1 cellular context compared by ENCODE assay signal in the genomic region with DNA sequence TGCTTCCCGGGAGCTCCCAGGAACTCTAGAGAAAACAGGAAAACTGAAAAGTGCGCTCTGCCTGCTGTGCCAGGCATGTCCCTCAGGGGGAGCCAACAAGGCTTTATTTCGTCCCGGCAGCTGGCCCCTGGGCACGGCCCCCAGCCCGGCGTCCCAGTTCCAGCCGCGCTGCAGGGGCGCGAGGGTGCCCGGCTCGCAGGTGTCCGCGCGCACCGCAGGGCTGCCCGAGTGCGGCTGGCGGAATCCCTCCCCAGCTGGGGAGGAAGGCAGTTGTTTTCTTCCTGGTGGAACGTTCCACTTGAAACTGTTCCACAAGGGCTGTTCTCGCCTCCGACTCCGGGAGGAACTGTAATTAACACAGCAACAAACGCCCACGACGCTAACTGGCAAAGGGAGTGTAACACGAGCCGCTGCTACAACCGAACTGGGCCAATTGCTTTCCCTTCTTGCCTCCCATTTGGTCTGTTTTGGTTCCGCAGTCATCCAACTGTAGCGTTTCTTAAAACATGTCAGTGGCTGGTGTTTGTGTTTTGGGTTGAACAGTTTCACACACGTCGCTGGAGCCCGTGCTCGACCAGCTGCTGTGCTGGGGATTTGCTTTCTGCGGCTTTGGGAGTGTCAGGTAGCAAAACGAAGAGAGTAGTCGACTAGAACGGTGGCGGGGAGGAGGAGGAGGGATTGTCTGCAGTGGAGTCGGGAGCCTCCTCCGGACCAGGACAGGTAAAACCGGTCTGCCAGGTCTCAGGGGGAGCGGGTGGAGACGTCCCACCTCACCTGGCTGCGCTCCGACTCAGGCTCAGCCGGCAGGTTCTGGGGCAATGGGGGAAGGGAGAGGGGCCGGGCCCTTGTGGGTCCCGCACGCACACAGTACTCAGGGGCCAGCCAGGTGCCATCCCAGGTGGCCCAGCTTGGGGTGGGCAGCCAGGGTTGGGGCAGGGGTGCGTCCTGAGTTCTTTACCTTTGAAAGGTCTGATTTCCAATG.
TF ChIP-seq lines count a peak whose summit lies in the region.

No MANE protein-coding gene starts in this region.

TF ChIP-seq in K562, 482 proteins besides CTCF, POLR2A, EP300 and RAD21 (continued from another document and continues in another):
- TF ChIP-seq, protein P1, sequence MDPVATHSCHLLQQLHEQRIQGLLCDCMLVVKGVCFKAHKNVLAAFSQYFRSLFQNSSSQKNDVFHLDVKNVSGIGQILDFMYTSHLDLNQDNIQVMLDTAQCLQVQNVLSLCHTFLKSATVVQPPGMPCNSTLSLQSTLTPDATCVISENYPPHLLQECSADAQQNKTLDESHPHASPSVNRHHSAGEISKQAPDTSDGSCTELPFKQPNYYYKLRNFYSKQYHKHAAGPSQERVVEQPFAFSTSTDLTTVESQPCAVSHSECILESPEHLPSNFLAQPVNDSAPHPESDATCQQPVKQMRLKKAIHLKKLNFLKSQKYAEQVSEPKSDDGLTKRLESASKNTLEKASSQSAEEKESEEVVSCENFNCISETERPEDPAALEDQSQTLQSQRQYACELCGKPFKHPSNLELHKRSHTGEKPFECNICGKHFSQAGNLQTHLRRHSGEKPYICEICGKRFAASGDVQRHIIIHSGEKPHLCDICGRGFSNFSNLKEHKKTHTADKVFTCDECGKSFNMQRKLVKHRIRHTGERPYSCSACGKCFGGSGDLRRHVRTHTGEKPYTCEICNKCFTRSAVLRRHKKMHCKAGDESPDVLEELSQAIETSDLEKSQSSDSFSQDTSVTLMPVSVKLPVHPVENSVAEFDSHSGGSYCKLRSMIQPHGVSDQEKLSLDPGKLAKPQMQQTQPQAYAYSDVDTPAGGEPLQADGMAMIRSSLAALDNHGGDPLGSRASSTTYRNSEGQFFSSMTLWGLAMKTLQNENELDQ (CRISPR knock-in tag; IDR thresholded peaks at IDR 0.05; ENCODE audit: borderline replicate concordance) = no peak
- TF ChIP-seq L3MBTL2 (IDR thresholded peaks at IDR 0.05) = peak; percentile 69
- no peak for TF ChIP-seq ZNF830 (CRISPR knock-in tag; IDR thresholded peaks at IDR 0.05)
- TF ChIP-seq PPARD (CRISPR knock-in tag; IDR thresholded peaks at IDR 0.05) = no peak
- TF ChIP-seq ATF1 (CRISPR knock-in tag; IDR thresholded peaks at IDR 0.05) = no peak
- no peak; the same call in 1 of the 2 replicates for TF ChIP-seq ATF1 (tag; IDR thresholded peaks at IDR 0.05)
- TF ChIP-seq STAG1 (CRISPR knock-in tag; IDR thresholded peaks at IDR 0.05; ENCODE audit: borderline replicate concordance) = 0 out of 2 replicates have a peak, but pooled peaks have one; percentile 8
- no peak for TF ChIP-seq SPI1 (IDR thresholded peaks at IDR 0.05; ENCODE audit: borderline replicate concordance, low read depth, low read length)
- no peak for TF ChIP-seq ZNF274 (IDR thresholded peaks at IDR 0.05; ENCODE audit: borderline replicate concordance, low read depth, low read length)
- TF ChIP-seq ZHX1 (conservative IDR thresholded peaks at IDR 0.05; ENCODE audit: low read length) = no peak
- no peak for TF ChIP-seq SMARCB1 (IDR thresholded peaks at IDR 0.05; ENCODE audit: insufficient read length, low read depth)
- no peak for TF ChIP-seq SMARCA4 (IDR thresholded peaks at IDR 0.05)
- no peak for TF ChIP-seq BRD9 (IDR thresholded peaks at IDR 0.05; ENCODE audit: low read depth, partially characterized antibody)
- TF ChIP-seq, protein P2, sequence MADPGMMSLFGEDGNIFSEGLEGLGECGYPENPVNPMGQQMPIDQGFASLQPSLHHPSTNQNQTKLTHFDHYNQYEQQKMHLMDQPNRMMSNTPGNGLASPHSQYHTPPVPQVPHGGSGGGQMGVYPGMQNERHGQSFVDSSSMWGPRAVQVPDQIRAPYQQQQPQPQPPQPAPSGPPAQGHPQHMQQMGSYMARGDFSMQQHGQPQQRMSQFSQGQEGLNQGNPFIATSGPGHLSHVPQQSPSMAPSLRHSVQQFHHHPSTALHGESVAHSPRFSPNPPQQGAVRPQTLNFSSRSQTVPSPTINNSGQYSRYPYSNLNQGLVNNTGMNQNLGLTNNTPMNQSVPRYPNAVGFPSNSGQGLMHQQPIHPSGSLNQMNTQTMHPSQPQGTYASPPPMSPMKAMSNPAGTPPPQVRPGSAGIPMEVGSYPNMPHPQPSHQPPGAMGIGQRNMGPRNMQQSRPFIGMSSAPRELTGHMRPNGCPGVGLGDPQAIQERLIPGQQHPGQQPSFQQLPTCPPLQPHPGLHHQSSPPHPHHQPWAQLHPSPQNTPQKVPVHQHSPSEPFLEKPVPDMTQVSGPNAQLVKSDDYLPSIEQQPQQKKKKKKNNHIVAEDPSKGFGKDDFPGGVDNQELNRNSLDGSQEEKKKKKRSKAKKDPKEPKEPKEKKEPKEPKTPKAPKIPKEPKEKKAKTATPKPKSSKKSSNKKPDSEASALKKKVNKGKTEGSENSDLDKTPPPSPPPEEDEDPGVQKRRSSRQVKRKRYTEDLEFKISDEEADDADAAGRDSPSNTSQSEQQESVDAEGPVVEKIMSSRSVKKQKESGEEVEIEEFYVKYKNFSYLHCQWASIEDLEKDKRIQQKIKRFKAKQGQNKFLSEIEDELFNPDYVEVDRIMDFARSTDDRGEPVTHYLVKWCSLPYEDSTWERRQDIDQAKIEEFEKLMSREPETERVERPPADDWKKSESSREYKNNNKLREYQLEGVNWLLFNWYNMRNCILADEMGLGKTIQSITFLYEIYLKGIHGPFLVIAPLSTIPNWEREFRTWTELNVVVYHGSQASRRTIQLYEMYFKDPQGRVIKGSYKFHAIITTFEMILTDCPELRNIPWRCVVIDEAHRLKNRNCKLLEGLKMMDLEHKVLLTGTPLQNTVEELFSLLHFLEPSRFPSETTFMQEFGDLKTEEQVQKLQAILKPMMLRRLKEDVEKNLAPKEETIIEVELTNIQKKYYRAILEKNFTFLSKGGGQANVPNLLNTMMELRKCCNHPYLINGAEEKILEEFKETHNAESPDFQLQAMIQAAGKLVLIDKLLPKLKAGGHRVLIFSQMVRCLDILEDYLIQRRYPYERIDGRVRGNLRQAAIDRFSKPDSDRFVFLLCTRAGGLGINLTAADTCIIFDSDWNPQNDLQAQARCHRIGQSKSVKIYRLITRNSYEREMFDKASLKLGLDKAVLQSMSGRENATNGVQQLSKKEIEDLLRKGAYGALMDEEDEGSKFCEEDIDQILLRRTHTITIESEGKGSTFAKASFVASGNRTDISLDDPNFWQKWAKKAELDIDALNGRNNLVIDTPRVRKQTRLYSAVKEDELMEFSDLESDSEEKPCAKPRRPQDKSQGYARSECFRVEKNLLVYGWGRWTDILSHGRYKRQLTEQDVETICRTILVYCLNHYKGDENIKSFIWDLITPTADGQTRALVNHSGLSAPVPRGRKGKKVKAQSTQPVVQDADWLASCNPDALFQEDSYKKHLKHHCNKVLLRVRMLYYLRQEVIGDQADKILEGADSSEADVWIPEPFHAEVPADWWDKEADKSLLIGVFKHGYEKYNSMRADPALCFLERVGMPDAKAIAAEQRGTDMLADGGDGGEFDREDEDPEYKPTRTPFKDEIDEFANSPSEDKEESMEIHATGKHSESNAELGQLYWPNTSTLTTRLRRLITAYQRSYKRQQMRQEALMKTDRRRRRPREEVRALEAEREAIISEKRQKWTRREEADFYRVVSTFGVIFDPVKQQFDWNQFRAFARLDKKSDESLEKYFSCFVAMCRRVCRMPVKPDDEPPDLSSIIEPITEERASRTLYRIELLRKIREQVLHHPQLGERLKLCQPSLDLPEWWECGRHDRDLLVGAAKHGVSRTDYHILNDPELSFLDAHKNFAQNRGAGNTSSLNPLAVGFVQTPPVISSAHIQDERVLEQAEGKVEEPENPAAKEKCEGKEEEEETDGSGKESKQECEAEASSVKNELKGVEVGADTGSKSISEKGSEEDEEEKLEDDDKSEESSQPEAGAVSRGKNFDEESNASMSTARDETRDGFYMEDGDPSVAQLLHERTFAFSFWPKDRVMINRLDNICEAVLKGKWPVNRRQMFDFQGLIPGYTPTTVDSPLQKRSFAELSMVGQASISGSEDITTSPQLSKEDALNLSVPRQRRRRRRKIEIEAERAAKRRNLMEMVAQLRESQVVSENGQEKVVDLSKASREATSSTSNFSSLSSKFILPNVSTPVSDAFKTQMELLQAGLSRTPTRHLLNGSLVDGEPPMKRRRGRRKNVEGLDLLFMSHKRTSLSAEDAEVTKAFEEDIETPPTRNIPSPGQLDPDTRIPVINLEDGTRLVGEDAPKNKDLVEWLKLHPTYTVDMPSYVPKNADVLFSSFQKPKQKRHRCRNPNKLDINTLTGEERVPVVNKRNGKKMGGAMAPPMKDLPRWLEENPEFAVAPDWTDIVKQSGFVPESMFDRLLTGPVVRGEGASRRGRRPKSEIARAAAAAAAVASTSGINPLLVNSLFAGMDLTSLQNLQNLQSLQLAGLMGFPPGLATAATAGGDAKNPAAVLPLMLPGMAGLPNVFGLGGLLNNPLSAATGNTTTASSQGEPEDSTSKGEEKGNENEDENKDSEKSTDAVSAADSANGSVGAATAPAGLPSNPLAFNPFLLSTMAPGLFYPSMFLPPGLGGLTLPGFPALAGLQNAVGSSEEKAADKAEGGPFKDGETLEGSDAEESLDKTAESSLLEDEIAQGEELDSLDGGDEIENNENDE (IDR thresholded peaks at IDR 0.05; ENCODE audit: low read depth, low read length) = no peak
- TF ChIP-seq, protein P3, sequence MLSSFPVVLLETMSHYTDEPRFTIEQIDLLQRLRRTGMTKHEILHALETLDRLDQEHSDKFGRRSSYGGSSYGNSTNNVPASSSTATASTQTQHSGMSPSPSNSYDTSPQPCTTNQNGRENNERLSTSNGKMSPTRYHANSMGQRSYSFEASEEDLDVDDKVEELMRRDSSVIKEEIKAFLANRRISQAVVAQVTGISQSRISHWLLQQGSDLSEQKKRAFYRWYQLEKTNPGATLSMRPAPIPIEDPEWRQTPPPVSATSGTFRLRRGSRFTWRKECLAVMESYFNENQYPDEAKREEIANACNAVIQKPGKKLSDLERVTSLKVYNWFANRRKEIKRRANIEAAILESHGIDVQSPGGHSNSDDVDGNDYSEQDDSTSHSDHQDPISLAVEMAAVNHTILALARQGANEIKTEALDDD (IDR thresholded peaks at IDR 0.05) = no peak
- TF ChIP-seq SIN3A (IDR thresholded peaks at IDR 0.05; ENCODE audit: borderline replicate concordance in 2 of 2, control insufficient read depth in 1 of 2, low read depth in 2 of 2, low read length in 2 of 2) = no peak
- TF ChIP-seq LARP7 (IDR thresholded peaks at IDR 0.05) = no peak
- no peak for TF ChIP-seq BRCA1 (IDR thresholded peaks at IDR 0.05)
- no peak for TF ChIP-seq BRCA1 (CRISPR knock-in tag; IDR thresholded peaks at IDR 0.05)
- TF ChIP-seq CHD2 (IDR thresholded peaks at IDR 0.05; ENCODE audit: low read depth, low read length) = no peak
- no peak for TF ChIP-seq GTF3C2 (IDR thresholded peaks at IDR 0.05; ENCODE audit: borderline replicate concordance, extremely low read depth, insufficient read length)
